12 cellular contexts compared by ENCODE assay signal in the genomic region with DNA sequence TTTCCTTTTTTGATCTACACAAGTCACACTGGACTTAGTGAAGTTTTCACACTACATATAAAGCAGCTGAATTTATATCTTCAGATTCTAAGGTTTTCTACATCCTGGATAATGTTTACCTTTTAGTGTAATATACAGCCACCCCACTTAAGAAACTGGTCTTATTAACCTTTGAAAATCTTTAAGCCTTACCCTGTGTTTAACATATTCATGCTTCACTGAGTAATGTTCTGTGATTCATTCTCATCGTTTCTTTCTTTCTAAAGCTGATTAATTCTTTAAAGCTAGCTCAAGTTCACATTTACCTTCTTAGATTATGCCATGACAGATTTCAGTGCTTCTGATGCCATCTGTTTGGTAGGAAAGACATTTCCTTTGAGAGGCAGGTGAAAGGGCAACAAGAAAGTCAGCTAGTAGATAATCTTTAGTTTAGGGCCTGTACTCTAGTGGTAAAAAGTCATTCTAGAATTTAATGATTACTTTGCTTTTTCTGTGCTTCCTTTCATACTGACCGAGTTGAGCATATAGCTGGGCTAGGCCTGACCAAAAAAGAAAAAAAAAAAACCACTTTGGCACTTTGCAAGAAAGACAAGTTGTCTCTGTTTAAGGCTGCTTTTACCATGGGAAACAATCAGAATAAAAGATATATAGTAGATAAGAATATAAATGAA.
DNase-seq lines count a peak whose midpoint lies in the region; ATAC-seq, FAIRE-seq and TF ChIP-seq lines count a peak whose summit lies in the region.
"Had no signal": no experiment of that assay in that cellular context is flagged by ENCODE, and none has a peak within 500 bp of the region (broad histone marks: within the 10 kb centered on the region; RNA-seq: fewer than 3 reads in every experiment).

No MANE protein-coding gene starts in this region.

- FAIRE-seq in HepG2 (lab: Jason Lieb, UNC) = no peak

- H3K4me1 ChIP-seq in HepG2 (ENCODE audit: insufficient read depth, low read length) (no peaks in the 10 kb centered on the region), right lobe of liver (peaks cover 0 to 5% (median 0%) of the 10 kb centered on the region in 4 donors), HUES6 (ENCODE audit: control insufficient read depth, insufficient read depth, low read length) (0 out of 2 replicates have a peak, but pooled peaks cover 2% of the 10 kb centered on the region)
- H3K4me1 ChIP-seq: thyroid gland had no signal

- TF ChIP-seq POLR2A in HepG2 (IDR thresholded peaks at IDR 0.05; ENCODE audit: insufficient read depth in 1 of 2, low read depth in 2 of 2, low read length in 2 of 2) = no peak
- no peak for TF ChIP-seq POLR2A in right lobe of liver (IDR thresholded peaks at IDR 0.05)

- H3K9ac ChIP-seq in HepG2 (ENCODE audit: insufficient read depth, low read depth, low read length) = no peak overlapping the region
- no peak overlapping the region for H3K9ac ChIP-seq in HUES6 (ENCODE audit: low read length)

- H4K20me1 ChIP-seq in HepG2 (ENCODE audit: insufficient read depth, low read length) = no peaks in the 10 kb centered on the region

- CTCF ChIA-PET in HepG2 (lab: Yijun Ruan, JAX; ENCODE audit: low intra/inter-chr PET ratio, low total read pairs) = no interaction called here

- POLR2A ChIA-PET in HepG2 (lab: Yijun Ruan, JAX) = no interaction called here

- H3K4me3 ChIP-seq in HepG2 (replicated peaks in 1 of 3; ENCODE audit: insufficient read depth in 1 of 3, low read depth in 2 of 3, low read length in 3 of 3) = peak overlapping the region in 2 of 3 experiments; percentile 13 to 29; a peak in 1 of 6 replicates
- no peak overlapping the region for H3K4me3 ChIP-seq in right lobe of liver
- H3K4me3 ChIP-seq in HUES6 (ENCODE audit: low read depth, low read length) = peak overlapping the region; percentile 32; the same call in 1 of the 2 replicates
- H3K4me3 ChIP-seq: thyroid gland had no signal

- peak overlapping the region; percentile 24 for H2AFZ ChIP-seq in HepG2 (ENCODE audit: low read length)

- H3K27me3 ChIP-seq in HepG2 (ENCODE audit: control insufficient read depth in 1 of 2, insufficient read depth in 2 of 2, low read length in 2 of 2) (no peaks in the 10 kb centered on the region), right lobe of liver (no peaks in the 10 kb centered on the region), HUES6 (ENCODE audit: control insufficient read depth, insufficient read depth, low read length) (no peaks in the 10 kb centered on the region)
- H3K27me3 ChIP-seq: thyroid gland had no signal

- in situ Hi-C loops in HepG2 (cut with HindIII; ENCODE audit: extremely low pct_ligation_motif_present, low pct_unique_long_range_greater_than_20kb) = no loop called here

- intact Hi-C loops in HepG2 (cut with micrococcal nuclease; ENCODE audit: unreplicated experiment) = no loop called here
- intact Hi-C loops in right lobe of liver (cut with DNase I) = no loop called here

- TF ChIP-seq RAD21 in HepG2 (CRISPR knock-in tag; IDR thresholded peaks at IDR 0.05) = no peak

- DNase-seq in HepG2 (ENCODE audit: low spot score) (no peak), right lobe of liver (no peak), epithelial cell of prostate (ENCODE audit: low read depth, low spot score) (peak; percentile 10), SK-N-DZ (ENCODE audit: low spot score) (no peak)
- DNase-seq: anterior cingulate cortex, KBM-7, NCI-H526, thyroid gland had no signal

- H3K9me3 ChIP-seq in HepG2 (ENCODE audit: low read length) = peaks cover 31% of the 10 kb centered on the region
- no peaks in the 10 kb centered on the region for H3K9me3 ChIP-seq in right lobe of liver
- H3K9me3 ChIP-seq in HUES6 (ENCODE audit: control insufficient read depth, insufficient read depth, low read depth, low read length) = no peaks in the 10 kb centered on the region
- H3K9me3 ChIP-seq: thyroid gland had no signal

- no peaks in the 10 kb centered on the region for H3K79me2 ChIP-seq in HepG2 (ENCODE audit: insufficient read depth, low read length)

- H3K27ac ChIP-seq in HepG2 (ENCODE audit: extremely low read length, insufficient read depth, low read length) = no peak overlapping the region
- H3K27ac ChIP-seq in right lobe of liver = no peak overlapping the region
- H3K27ac ChIP-seq in HUES6 (ENCODE audit: low read depth, low read length) = no peak overlapping the region
- H3K27ac ChIP-seq in epithelial cell of prostate = peak overlapping the region; percentile 8
- H3K27ac ChIP-seq: thyroid gland had no signal

- 9% methylated on average over 2 of the region's 2 CpGs for WGBS in HepG2 (ENCODE audit: low lambda C conversion rate)
- WGBS in right lobe of liver (ENCODE audit: insufficient coverage, low coverage, low lambda C conversion rate, missing lambda C conversion rate) = 41% methylated on average over 2 of the region's 2 CpGs

- no peak for TF ChIP-seq CTCF in HepG2 (CRISPR knock-in tag; IDR thresholded peaks at IDR 0.05)
- no peak for TF ChIP-seq CTCF in right lobe of liver (IDR thresholded peaks at IDR 0.05)

- peak overlapping the region; percentile 52 for H3K4me2 ChIP-seq in HepG2 (ENCODE audit: low read depth, low read length)

- ATAC-seq in HepG2 (no peak; the same call in 2 of the 3 replicates), right lobe of liver (no peak), HG02763 (IDR thresholded peaks at IDR 0.05; ENCODE audit: unreplicated experiment) (no peak), HG03039 (IDR thresholded peaks at IDR 0.05; ENCODE audit: unreplicated experiment) (no peak), HG02885 (IDR thresholded peaks at IDR 0.05; ENCODE audit: poor library complexity, unreplicated experiment) (no peak)

- BruUV-seq in HepG2 (replicated peaks; lab: Mats Ljungman, UMichigan) = no TSS peak

- no peaks in the 10 kb centered on the region for H3K36me3 ChIP-seq in HepG2 (replicated peaks in 1 of 2; ENCODE audit: control insufficient read depth in 1 of 2, insufficient read depth in 2 of 2, low read length in 2 of 2)
- H3K36me3 ChIP-seq in right lobe of liver = no peaks in the 10 kb centered on the region
- H3K36me3 ChIP-seq in HUES6 (ENCODE audit: control insufficient read depth, insufficient read depth, low read length) = no peaks in the 10 kb centered on the region
- H3K36me3 ChIP-seq: thyroid gland had no signal

- TF ChIP-seq EP300 in HepG2 (IDR thresholded peaks at IDR 0.05; ENCODE audit: low read depth in 2 of 2, low read length in 2 of 2) (no peak), HepG2 (CRISPR knock-in tag; IDR thresholded peaks at IDR 0.05; ENCODE audit: borderline replicate concordance) (no peak)

TF ChIP-seq in HepG2, 621 proteins besides CTCF, POLR2A, EP300 and RAD21:
- TF ChIP-seq MAFK (conservative IDR thresholded peaks at IDR 0.05 in 1 of 2, IDR thresholded peaks at IDR 0.05 in 1 of 2; ENCODE audit: low read length in 2 of 2) (peak in 1 of 2 experiments; percentile 42; a peak in 2 of 4 replicates), DMTF1 (CRISPR knock-in tag; IDR thresholded peaks at IDR 0.05) (no peak)

Comparison
In these comparisons a context has a peak if more than half of its experiments do, and no peak if none do; other contexts are left out.
1. H3K4me3 ChIP-seq: peak in HepG2 (2 of 3) and HUES6 (single experiment); none in right lobe of liver (0 of 3).